2 cellular contexts compared by ENCODE assay signal in the genomic region with DNA sequence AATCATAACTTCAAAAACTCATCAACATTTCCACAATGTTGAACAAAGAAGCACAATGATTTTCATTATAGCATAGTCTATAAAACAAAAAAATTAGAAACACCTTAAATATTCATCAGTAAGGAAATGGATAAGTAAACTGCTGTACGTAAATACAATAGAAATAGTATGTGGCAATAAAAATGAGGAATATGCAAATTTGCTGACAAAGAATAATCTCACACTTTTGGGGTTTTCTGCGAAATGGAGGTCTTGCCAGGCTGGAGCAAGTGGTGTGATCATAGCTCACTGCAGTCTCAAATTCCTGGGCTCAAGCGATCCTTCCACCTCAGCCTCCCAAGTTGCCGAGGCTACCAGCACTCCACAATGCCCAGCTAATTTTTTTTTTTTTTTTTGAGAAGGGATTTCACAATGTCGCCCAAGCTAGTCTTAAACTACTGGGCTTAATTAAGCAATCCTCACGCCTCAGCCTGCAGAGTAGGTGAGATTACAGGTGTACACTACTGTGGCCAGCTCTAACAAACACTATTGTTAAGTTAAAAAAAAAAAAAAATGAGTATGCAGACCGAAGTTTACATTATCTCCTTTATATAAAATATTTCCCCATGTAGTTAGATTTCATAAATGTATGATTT.
TF ChIP-seq lines count a peak whose summit lies in the region.

No MANE protein-coding gene starts in this region.

TF ChIP-seq in HepG2, 621 proteins besides CTCF, POLR2A, EP300 and RAD21:
- no peak for TF ChIP-seq RARG (CRISPR knock-in tag; IDR thresholded peaks at IDR 0.05; ENCODE audit: low read depth)
- TF ChIP-seq, protein P1, sequence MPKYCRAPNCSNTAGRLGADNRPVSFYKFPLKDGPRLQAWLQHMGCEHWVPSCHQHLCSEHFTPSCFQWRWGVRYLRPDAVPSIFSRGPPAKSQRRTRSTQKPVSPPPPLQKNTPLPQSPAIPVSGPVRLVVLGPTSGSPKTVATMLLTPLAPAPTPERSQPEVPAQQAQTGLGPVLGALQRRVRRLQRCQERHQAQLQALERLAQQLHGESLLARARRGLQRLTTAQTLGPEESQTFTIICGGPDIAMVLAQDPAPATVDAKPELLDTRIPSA (CRISPR knock-in tag; IDR thresholded peaks at IDR 0.05; ENCODE audit: borderline replicate concordance) = no peak
- TF ChIP-seq JDP2 (CRISPR knock-in tag; IDR thresholded peaks at IDR 0.05; ENCODE audit: borderline replicate concordance) = no peak
- TF ChIP-seq, protein P2, sequence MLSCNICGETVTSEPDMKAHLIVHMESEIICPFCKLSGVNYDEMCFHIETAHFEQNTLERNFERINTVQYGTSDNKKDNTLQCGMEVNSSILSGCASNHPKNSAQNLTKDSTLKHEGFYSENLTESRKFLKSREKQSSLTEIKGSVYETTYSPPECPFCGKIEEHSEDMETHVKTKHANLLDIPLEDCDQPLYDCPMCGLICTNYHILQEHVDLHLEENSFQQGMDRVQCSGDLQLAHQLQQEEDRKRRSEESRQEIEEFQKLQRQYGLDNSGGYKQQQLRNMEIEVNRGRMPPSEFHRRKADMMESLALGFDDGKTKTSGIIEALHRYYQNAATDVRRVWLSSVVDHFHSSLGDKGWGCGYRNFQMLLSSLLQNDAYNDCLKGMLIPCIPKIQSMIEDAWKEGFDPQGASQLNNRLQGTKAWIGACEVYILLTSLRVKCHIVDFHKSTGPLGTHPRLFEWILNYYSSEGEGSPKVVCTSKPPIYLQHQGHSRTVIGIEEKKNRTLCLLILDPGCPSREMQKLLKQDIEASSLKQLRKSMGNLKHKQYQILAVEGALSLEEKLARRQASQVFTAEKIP (CRISPR knock-in tag; IDR thresholded peaks at IDR 0.05; ENCODE audit: borderline replicate concordance) = no peak
- TF ChIP-seq PCBP2 (optimal IDR thresholded peaks at IDR 0.05; ENCODE audit: low read depth, low read length, poor library complexity, severe bottlenecking) = no peak
- peak; percentile 90 for TF ChIP-seq MAFF (IDR thresholded peaks at IDR 0.05; ENCODE audit: low read depth, low read length)
- no peak for TF ChIP-seq TRIM24 (CRISPR knock-in tag; IDR thresholded peaks at IDR 0.05)
- TF ChIP-seq IRF2 (CRISPR knock-in tag; IDR thresholded peaks at IDR 0.05) = no peak
- no peak for TF ChIP-seq ZNF432 (CRISPR knock-in tag; IDR thresholded peaks at IDR 0.05; ENCODE audit: borderline replicate concordance)
- peak; percentile 80 to 92 for TF ChIP-seq MAFK (conservative IDR thresholded peaks at IDR 0.05 in 1 of 2, IDR thresholded peaks at IDR 0.05 in 1 of 2; ENCODE audit: low read length in 2 of 2)
- no peak for TF ChIP-seq DNMT1 (CRISPR knock-in tag; IDR thresholded peaks at IDR 0.05)

TF ChIP-seq in K562, 482 proteins besides CTCF, POLR2A, EP300 and RAD21 (continues in another document):
- TF ChIP-seq C11orf30 (IDR thresholded peaks at IDR 0.05; ENCODE audit: low read depth) = peak; percentile 68; the same call in 1 of the 2 replicates
- no peak for TF ChIP-seq MEF2D (tag; conservative IDR thresholded peaks at IDR 0.05; ENCODE audit: low read depth)
- no peak for TF ChIP-seq RBFOX2 (IDR thresholded peaks at IDR 0.05; ENCODE audit: low read depth, low read length)
- no peak for TF ChIP-seq RNF2 (IDR thresholded peaks at IDR 0.05)
- TF ChIP-seq GABPA (tag; conservative IDR thresholded peaks at IDR 0.05; ENCODE audit: low read depth) = no peak
- no peak for TF ChIP-seq MYNN (IDR thresholded peaks at IDR 0.05)
- TF ChIP-seq MYNN (CRISPR knock-in tag; IDR thresholded peaks at IDR 0.05) = no peak
- TF ChIP-seq EP400 (IDR thresholded peaks at IDR 0.05) = no peak
- TF ChIP-seq MAFK (IDR thresholded peaks at IDR 0.05; ENCODE audit: low read length) = peak; percentile 69
- no peak for TF ChIP-seq ZNF184 (CRISPR knock-in tag; IDR thresholded peaks at IDR 0.05)
- TF ChIP-seq, protein P3, sequence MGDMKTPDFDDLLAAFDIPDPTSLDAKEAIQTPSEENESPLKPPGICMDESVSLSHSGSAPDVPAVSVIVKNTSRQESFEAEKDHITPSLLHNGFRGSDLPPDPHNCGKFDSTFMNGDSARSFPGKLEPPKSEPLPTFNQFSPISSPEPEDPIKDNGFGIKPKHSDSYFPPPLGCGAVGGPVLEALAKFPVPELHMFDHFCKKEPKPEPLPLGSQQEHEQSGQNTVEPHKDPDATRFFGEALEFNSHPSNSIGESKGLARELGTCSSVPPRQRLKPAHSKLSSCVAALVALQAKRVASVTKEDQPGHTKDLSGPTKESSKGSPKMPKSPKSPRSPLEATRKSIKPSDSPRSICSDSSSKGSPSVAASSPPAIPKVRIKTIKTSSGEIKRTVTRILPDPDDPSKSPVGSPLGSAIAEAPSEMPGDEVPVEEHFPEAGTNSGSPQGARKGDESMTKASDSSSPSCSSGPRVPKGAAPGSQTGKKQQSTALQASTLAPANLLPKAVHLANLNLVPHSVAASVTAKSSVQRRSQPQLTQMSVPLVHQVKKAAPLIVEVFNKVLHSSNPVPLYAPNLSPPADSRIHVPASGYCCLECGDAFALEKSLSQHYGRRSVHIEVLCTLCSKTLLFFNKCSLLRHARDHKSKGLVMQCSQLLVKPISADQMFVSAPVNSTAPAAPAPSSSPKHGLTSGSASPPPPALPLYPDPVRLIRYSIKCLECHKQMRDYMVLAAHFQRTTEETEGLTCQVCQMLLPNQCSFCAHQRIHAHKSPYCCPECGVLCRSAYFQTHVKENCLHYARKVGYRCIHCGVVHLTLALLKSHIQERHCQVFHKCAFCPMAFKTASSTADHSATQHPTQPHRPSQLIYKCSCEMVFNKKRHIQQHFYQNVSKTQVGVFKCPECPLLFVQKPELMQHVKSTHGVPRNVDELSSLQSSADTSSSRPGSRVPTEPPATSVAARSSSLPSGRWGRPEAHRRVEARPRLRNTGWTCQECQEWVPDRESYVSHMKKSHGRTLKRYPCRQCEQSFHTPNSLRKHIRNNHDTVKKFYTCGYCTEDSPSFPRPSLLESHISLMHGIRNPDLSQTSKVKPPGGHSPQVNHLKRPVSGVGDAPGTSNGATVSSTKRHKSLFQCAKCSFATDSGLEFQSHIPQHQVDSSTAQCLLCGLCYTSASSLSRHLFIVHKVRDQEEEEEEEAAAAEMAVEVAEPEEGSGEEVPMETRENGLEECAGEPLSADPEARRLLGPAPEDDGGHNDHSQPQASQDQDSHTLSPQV (IDR thresholded peaks at IDR 0.05) = no peak
- no peak for TF ChIP-seq CEBPG (CRISPR knock-in tag; IDR thresholded peaks at IDR 0.05)
- peak in 1 of 2 experiments; percentile 31; a peak in 2 of 4 replicates for TF ChIP-seq CEBPG (tag; conservative IDR thresholded peaks at IDR 0.05 in 1 of 2, IDR thresholded peaks at IDR 0.05 in 1 of 2)
- no peak for TF ChIP-seq FUS (optimal IDR thresholded peaks at IDR 0.05; ENCODE audit: low read depth, low read length)
- TF ChIP-seq SUPT5H (IDR thresholded peaks at IDR 0.05) = no peak
- TF ChIP-seq, protein P4, sequence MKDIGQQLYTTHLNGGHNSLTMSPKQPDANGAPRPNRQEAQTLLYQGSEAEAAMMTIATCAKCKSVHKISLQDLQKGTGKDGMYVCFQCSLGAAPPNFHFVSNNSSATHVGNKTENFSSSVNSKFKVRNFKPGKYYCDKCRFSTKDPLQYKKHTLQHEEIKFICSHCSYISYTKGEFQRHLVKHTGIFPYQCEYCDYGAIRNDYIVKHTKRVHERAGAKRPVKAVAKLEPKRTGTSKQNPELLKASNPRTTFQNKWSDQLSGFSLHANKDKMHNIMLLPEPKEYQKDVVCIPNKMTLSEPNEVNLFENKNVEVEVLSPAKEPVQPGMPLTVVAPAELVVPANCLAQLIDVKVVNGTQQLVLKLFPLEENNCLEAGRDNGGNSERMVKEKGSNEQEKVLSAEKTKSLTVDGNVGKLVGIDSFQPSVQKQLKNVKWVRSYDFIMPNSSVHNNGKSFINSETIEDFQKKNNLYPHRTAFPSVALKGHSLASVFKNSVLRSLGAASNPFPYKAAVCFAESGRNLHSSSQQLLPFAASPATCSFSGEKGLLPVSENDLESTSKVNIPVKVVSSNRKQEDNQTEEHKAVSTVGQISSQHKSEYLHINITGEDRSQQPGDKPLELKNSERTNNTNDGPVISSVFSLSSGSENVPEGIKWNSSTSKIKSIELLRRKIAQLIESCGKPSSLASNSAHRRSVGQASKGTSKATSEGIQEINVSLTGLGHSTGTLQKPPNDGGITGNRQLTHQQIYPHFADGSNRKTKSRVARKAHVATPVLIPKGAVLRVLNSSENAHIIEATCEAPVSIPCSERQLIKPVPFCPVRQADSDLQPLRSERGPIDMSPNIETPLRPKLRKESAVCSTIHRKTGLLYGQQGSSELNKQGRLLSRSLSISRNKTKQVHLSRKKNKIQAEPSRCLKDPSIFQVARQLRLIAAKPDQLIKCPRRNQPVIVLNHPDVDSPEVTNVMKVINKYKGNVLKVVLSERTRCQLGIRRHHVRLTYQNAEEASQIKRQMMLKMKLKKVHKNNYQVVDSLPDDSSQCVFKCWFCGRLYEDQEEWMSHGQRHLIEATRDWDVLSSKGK (CRISPR knock-in tag; IDR thresholded peaks at IDR 0.05) = no peak
- no peak for TF ChIP-seq DIDO1 (tag; IDR thresholded peaks at IDR 0.05; ENCODE audit: low read depth)
- peak; percentile 61 for TF ChIP-seq MAFF (IDR thresholded peaks at IDR 0.05; ENCODE audit: low read length)
- TF ChIP-seq, protein P5, sequence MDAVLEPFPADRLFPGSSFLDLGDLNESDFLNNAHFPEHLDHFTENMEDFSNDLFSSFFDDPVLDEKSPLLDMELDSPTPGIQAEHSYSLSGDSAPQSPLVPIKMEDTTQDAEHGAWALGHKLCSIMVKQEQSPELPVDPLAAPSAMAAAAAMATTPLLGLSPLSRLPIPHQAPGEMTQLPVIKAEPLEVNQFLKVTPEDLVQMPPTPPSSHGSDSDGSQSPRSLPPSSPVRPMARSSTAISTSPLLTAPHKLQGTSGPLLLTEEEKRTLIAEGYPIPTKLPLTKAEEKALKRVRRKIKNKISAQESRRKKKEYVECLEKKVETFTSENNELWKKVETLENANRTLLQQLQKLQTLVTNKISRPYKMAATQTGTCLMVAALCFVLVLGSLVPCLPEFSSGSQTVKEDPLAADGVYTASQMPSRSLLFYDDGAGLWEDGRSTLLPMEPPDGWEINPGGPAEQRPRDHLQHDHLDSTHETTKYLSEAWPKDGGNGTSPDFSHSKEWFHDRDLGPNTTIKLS (IDR thresholded peaks at IDR 0.05; ENCODE audit: borderline replicate concordance, low read depth) = no peak
- TF ChIP-seq SMAD3 (CRISPR knock-in tag; conservative IDR thresholded peaks at IDR 0.05) = no peak
- TF ChIP-seq CTBP1 (IDR thresholded peaks at IDR 0.05; ENCODE audit: borderline replicate concordance) = no peak
- no peak for TF ChIP-seq ZNF224 (CRISPR knock-in tag; IDR thresholded peaks at IDR 0.05)
- TF ChIP-seq TFAM (CRISPR knock-in tag; conservative IDR thresholded peaks at IDR 0.05) = no peak
- TF ChIP-seq ZFP1 (CRISPR knock-in tag; IDR thresholded peaks at IDR 0.05) = no peak
- TF ChIP-seq MCM2 (IDR thresholded peaks at IDR 0.05; ENCODE audit: low read depth) = no peak
- TF ChIP-seq SMARCC2 (IDR thresholded peaks at IDR 0.05; ENCODE audit: low read depth) = no peak
- TF ChIP-seq ZNF274 (IDR thresholded peaks at IDR 0.05; ENCODE audit: borderline replicate concordance, low read depth, low read length) = no peak
- no peak for TF ChIP-seq ZNF551 (CRISPR knock-in tag; IDR thresholded peaks at IDR 0.05)
- no peak for TF ChIP-seq ZNF134 (CRISPR knock-in tag; conservative IDR thresholded peaks at IDR 0.05)
- TF ChIP-seq ZNF253 (CRISPR knock-in tag; conservative IDR thresholded peaks at IDR 0.05) = no peak
- peak; percentile 86 for TF ChIP-seq ZNF316 (IDR thresholded peaks at IDR 0.05)
- TF ChIP-seq, protein P6, sequence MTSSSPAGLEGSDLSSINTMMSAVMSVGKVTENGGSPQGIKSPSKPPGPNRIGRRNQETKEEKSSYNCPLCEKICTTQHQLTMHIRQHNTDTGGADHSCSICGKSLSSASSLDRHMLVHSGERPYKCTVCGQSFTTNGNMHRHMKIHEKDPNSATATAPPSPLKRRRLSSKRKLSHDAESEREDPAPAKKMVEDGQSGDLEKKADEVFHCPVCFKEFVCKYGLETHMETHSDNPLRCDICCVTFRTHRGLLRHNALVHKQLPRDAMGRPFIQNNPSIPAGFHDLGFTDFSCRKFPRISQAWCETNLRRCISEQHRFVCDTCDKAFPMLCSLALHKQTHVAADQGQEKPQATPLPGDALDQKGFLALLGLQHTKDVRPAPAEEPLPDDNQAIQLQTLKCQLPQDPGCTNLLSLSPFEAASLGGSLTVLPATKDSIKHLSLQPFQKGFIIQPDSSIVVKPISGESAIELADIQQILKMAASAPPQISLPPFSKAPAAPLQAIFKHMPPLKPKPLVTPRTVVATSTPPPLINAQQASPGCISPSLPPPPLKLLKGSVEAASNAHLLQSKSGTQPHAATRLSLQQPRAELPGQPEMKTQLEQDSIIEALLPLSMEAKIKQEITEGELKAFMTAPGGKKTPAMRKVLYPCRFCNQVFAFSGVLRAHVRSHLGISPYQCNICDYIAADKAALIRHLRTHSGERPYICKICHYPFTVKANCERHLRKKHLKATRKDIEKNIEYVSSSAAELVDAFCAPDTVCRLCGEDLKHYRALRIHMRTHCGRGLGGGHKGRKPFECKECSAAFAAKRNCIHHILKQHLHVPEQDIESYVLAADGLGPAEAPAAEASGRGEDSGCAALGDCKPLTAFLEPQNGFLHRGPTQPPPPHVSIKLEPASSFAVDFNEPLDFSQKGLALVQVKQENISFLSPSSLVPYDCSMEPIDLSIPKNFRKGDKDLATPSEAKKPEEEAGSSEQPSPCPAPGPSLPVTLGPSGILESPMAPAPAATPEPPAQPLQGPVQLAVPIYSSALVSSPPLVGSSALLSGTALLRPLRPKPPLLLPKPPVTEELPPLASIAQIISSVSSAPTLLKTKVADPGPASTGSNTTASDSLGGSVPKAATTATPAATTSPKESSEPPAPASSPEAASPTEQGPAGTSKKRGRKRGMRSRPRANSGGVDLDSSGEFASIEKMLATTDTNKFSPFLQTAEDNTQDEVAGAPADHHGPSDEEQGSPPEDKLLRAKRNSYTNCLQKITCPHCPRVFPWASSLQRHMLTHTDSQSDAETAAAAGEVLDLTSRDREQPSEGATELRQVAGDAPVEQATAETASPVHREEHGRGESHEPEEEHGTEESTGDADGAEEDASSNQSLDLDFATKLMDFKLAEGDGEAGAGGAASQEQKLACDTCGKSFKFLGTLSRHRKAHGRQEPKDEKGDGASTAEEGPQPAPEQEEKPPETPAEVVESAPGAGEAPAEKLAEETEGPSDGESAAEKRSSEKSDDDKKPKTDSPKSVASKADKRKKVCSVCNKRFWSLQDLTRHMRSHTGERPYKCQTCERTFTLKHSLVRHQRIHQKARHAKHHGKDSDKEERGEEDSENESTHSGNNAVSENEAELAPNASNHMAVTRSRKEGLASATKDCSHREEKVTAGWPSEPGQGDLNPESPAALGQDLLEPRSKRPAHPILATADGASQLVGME (CRISPR knock-in tag; IDR thresholded peaks at IDR 0.05) = no peak
- TF ChIP-seq, protein P7, sequence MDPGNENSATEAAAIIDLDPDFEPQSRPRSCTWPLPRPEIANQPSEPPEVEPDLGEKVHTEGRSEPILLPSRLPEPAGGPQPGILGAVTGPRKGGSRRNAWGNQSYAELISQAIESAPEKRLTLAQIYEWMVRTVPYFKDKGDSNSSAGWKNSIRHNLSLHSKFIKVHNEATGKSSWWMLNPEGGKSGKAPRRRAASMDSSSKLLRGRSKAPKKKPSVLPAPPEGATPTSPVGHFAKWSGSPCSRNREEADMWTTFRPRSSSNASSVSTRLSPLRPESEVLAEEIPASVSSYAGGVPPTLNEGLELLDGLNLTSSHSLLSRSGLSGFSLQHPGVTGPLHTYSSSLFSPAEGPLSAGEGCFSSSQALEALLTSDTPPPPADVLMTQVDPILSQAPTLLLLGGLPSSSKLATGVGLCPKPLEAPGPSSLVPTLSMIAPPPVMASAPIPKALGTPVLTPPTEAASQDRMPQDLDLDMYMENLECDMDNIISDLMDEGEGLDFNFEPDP (CRISPR knock-in tag; IDR thresholded peaks at IDR 0.05) = no peak
- no peak for TF ChIP-seq HDAC3 (IDR thresholded peaks at IDR 0.05; ENCODE audit: borderline replicate concordance, partially characterized antibody)
- TF ChIP-seq CEBPB (tag; IDR thresholded peaks at IDR 0.05) = 0 out of 2 replicates have a peak, but pooled peaks have one; percentile 18
